In the genomic region with DNA sequence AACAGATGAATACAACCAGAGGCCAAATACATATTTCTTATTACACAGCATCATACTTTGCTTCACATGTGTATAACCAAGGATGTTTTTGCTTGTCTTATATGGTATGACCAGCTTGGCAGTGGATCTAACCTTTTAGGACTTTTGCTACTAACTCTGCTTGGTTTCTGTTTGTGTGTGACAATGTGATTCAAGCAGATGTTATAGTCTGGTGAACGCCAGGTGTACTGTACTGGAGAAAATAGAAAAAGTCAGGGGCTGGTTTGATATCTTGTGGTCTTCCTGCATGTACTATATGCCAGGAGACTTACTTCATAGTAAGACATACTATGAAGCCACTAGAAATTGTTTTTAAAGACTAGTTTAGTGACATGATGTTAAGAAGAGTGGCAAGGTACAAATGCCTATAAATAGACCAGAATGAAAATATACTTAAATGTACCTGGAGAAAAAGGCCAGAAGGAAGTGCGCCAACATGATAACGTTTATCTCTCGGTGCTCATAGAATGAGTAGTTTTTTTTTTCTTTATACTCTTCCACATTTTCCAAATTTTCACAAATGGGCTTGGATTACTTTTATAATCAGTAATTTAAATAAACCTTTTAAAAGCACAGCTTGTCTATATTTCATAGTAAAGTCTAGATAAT, we compare ENCODE assay signal across 1 cellular context.
TF ChIP-seq lines count a peak whose summit lies in the region.

No MANE protein-coding gene starts in this region.

TF ChIP-seq in liver, 16 proteins besides CTCF, POLR2A, EP300 and RAD21 (continued from another document):
- TF ChIP-seq GABPA (IDR thresholded peaks at IDR 0.05 in 1 of 2, conservative IDR thresholded peaks at IDR 0.05 in 1 of 2) (no peak), YY1 (IDR thresholded peaks at IDR 0.05) (no peak), EGR1 (IDR thresholded peaks at IDR 0.05; ENCODE audit: low read depth in 2 of 2) (no peak)
